In the genomic region with DNA sequence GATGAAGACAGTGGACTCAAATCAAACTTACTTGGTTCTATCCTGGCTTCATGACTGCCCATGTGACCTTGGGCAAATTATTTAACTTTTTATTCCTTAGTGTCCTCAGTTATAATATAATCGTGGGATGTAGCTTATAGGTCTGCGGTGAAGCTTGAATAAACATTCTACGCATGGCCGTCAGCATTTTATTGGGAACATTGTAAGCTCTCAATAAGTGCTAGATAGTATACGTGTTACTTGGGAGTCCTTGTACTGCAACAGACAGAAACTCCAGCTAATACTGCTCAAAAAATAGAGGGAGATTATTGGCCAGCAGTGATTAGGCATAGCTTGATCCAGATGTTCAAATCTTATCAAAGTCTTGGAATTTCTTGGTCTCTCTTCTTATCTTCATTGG, we compare ENCODE assay signal across 18 cellular contexts.
DNase-seq lines count a peak whose midpoint lies in the region; ATAC-seq, FAIRE-seq and TF ChIP-seq lines count a peak whose summit lies in the region.
"Had no signal": no experiment of that assay in that cellular context is flagged by ENCODE, and none has a peak within 500 bp of the region (broad histone marks: within the 10 kb centered on the region; RNA-seq: fewer than 3 reads in every experiment).

No MANE protein-coding gene starts in this region.

- no peaks in the 10 kb centered on the region for H3K4me1 ChIP-seq in A549
- H3K4me1 ChIP-seq: BE2C, Caco-2 had no signal

- no peak overlapping the region for H3K4me2 ChIP-seq in A549
- H3K4me2 ChIP-seq: BLaER1 had no signal

- H3K4me1 Mint-ChIP-seq in activated CD8-positive, alpha-beta T cell treated with anti-CD3 and anti-CD28 coated beads for 36 hours (ENCODE audit: low read depth): no peaks in the 10 kb centered on the region

- no peak for ATAC-seq in A549
- no peak for ATAC-seq in activated CD8-positive, alpha-beta T cell treated with anti-CD3 and anti-CD28 coated beads for 36 hours
- ATAC-seq: CD8-positive, alpha-beta T cell had no signal

- no peaks in the 10 kb centered on the region for H3K9me3 ChIP-seq in A549
- H3K9me3 ChIP-seq: BE2C, BLaER1, Caco-2 had no signal

- no peak overlapping the region for H3K4me3 Mint-ChIP-seq in activated CD8-positive, alpha-beta T cell treated with anti-CD3 and anti-CD28 coated beads for 36 hours
- H3K4me3 Mint-ChIP-seq: CD4-positive, alpha-beta T cell; CD8-positive, alpha-beta T cell had no signal

- TF ChIP-seq RAD21 in A549 (conservative IDR thresholded peaks at IDR 0.05 in 1 of 2, IDR thresholded peaks at IDR 0.05 in 1 of 2): no peak

- H3K36me3 Mint-ChIP-seq in activated CD8-positive, alpha-beta T cell treated with anti-CD3 and anti-CD28 coated beads for 36 hours (ENCODE audit: low read depth): no peaks in the 10 kb centered on the region
- H3K36me3 Mint-ChIP-seq: CD8-positive, alpha-beta T cell had no signal

- TF ChIP-seq EP300 in A549 (IDR thresholded peaks at IDR 0.05): no peak

- no peaks in the 10 kb centered on the region for H3K9me3 Mint-ChIP-seq in activated CD8-positive, alpha-beta T cell treated with anti-CD3 and anti-CD28 coated beads for 36 hours
- H3K9me3 Mint-ChIP-seq: CD4-positive, alpha-beta T cell had no signal

- POLR2A ChIA-PET in A549 (lab: Yijun Ruan, JAX): no interaction called here
- POLR2A ChIA-PET in activated CD8-positive, alpha-beta T cell treated with anti-CD3 and anti-CD28 coated beads for 36 hours (lab: Charles Lee): no interaction called here

- peaks cover 5% of the 10 kb centered on the region for H3K27me3 Mint-ChIP-seq in activated CD8-positive, alpha-beta T cell treated with anti-CD3 and anti-CD28 coated beads for 36 hours

- TF ChIP-seq CTCF in A549 (IDR thresholded peaks at IDR 0.05) (no peak), fibroblast of villous mesenchyme (IDR thresholded peaks at IDR 0.05; ENCODE audit: insufficient read depth, low read depth, low read length) (no peak)
- no peak for TF ChIP-seq CTCF in activated CD8-positive, alpha-beta T cell treated with anti-CD3 and anti-CD28 coated beads for 36 hours (IDR thresholded peaks at IDR 0.05)

- CTCF ChIA-PET in A549 (lab: Yijun Ruan, JAX): interaction anchor here (1.2 kb wide), 1 partner anchor 14 kb away, joined by 3 read pairs; no protein-coding TSS in a partner anchor
- CTCF ChIA-PET in activated CD8-positive, alpha-beta T cell treated with anti-CD3 and anti-CD28 coated beads for 36 hours (lab: Charles Lee): no interaction called here

- TF ChIP-seq POLR2A in A549 (IDR thresholded peaks at IDR 0.05; ENCODE audit: low read length): no peak

- H3K4me3 ChIP-seq in A549 (no peak overlapping the region), fibroblast of villous mesenchyme (ENCODE audit: low read depth, low read length) (no peak overlapping the region)
- H3K4me3 ChIP-seq: BLaER1 had no signal

- DNase-seq in A549 (ENCODE audit: low read depth in 1 of 2, low spot score in 1 of 2) (no peak), GM18507 (ENCODE audit: extremely low spot score, insufficient read length, low read depth) (no peak), fibroblast of villous mesenchyme (ENCODE audit: low read depth) (peak; percentile 75), NOMO-1 treated with DMSO at 0.1 percent for 48 hours (lab: John Stamatoyannopoulos, UW; ENCODE audit: unreplicated experiment) (no peak)
- DNase-seq in activated CD8-positive, alpha-beta T cell treated with anti-CD3 and anti-CD28 coated beads for 36 hours: no peak
- DNase-seq: ACHN; BE2C; C1 segment of cervical spinal cord; Caco-2; Calu3; CD4-positive, alpha-beta T cell; CD8-positive, alpha-beta T cell; DMS79 treated with DMSO at 0.1 percent for 48 hours; GF-D8 had no signal

- no peak overlapping the region for H3K27ac Mint-ChIP-seq in activated CD8-positive, alpha-beta T cell treated with anti-CD3 and anti-CD28 coated beads for 36 hours
- H3K27ac Mint-ChIP-seq: CD4-positive, alpha-beta T cell; CD8-positive, alpha-beta T cell had no signal

- 80% methylated on average over 5 of the region's 5 CpGs for WGBS in A549 (ENCODE audit: missing lambda C conversion rate)

- no peak overlapping the region for H3K27ac ChIP-seq in A549
- H3K27ac ChIP-seq: 22Rv1, BLaER1 had no signal

- intact Hi-C loops in activated CD8-positive, alpha-beta T cell treated with anti-CD3 and anti-CD28 coated beads for 36 hours (cut with micrococcal nuclease): no loop called here

- peak; percentile 95 for FAIRE-seq in A549 (lab: Jason Lieb, UNC)
- peak; percentile 5 for FAIRE-seq in GM18507 (lab: Jason Lieb, UNC)
- FAIRE-seq: D721Med, G401.6 had no signal

TF ChIP-seq in A549, 52 proteins besides CTCF, POLR2A, EP300 and RAD21:
- TF ChIP-seq CHD4 (IDR thresholded peaks at IDR 0.05; ENCODE audit: borderline replicate concordance) (no peak), MAFK (IDR thresholded peaks at IDR 0.05; ENCODE audit: partially characterized antibody) (no peak), ZNF302 (CRISPR knock-in tag; IDR thresholded peaks at IDR 0.05) (no peak)
- TF ChIP-seq, protein P1, sequence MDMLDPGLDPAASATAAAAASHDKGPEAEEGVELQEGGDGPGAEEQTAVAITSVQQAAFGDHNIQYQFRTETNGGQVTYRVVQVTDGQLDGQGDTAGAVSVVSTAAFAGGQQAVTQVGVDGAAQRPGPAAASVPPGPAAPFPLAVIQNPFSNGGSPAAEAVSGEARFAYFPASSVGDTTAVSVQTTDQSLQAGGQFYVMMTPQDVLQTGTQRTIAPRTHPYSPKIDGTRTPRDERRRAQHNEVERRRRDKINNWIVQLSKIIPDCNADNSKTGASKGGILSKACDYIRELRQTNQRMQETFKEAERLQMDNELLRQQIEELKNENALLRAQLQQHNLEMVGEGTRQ (IDR thresholded peaks at IDR 0.05): no peak
